In the genomic region with DNA sequence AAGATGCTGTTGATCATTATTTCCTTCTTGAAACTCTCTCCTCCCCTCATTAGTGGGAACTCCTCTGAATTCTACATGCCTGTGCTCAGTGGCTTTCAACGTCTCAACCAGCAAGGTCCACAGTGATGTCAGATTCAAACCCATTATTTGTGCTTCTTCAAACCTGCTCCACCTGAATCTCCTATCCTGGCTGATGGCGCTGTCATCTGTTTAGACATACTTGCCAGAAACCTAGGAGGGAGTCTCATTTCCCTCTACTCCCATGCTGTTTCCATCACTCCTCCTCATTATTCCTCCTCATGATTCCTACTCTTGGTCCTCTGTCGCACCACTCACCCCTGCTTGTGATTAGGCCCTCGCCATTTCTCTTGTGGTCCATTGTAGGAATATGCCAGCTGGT, we compare ENCODE assay signal across 12 cellular contexts. TPM values are rescaled to one million over a fixed set of nuclear protein-coding genes. Genes with fewer than 3 reads are reported as not detected.
DNase-seq lines count a peak whose midpoint lies in the region; ATAC-seq and TF ChIP-seq lines count a peak whose summit lies in the region.
"Had no signal": no experiment of that assay in that cellular context is flagged by ENCODE, and none has a peak within 500 bp of the region (broad histone marks: within the 10 kb centered on the region; RNA-seq: fewer than 3 reads in every experiment).

No MANE protein-coding gene starts in this region.

- peak overlapping the region; percentile 90 to 98 (median 95) for H3K4me2 ChIP-seq in BLaER1 treated with 17β-estradiol and CSF1 and Interleukin-3, amounts not matched to agents 10 nM and 100 nM
- H3K4me2 ChIP-seq in IMR-90 (ENCODE audit: low read depth, low read length) = no peak overlapping the region

- H3K4me3 ChIP-seq in BLaER1 treated with 17β-estradiol and CSF1 and Interleukin-3, amounts not matched to agents 10 nM and 100 nM = peak overlapping the region; percentile 16 to 57 (median 46); a peak in 17 of 20 replicates
- no peak overlapping the region for H3K4me3 ChIP-seq in IMR-90 (ENCODE audit: insufficient read depth, low read depth, low read length)
- H3K4me3 ChIP-seq in H7 (ENCODE audit: insufficient read depth, low read depth, low read length) = no peak overlapping the region
- no peak overlapping the region for H3K4me3 ChIP-seq in HAP-1

- ATAC-seq in IMR-90 (ENCODE audit: low read depth) = no peak

- peak overlapping the region; percentile 85 for H2BK20ac ChIP-seq in IMR-90 (ENCODE audit: low read depth, low read length)

- no peak for TF ChIP-seq POLR2A in IMR-90 (IDR thresholded peaks at IDR 0.05; ENCODE audit: low read depth, low read length)

- peaks cover 27% of the 10 kb centered on the region for H3K4me1 Mint-ChIP-seq in nephron

- WGBS in IMR-90 (ENCODE audit: extremely low coverage in 2 of 2, insufficient read length in 1 of 2), 2 experiments = 100% methylated on average over 1 of the region's 4 CpGs; no CpG with 5 or more reads in 1 of the 2 experiments

- intact Hi-C loops in IMR-90 (cut with micrococcal nuclease) = loop anchor here (2.0 kb wide), 1 partner anchor 13 kb away; no protein-coding TSS in a partner anchor

- DNase-seq in IMR-90 (no peak), cerebellum (ENCODE audit: low spot score) (peak; percentile 55), NCI-H1694 treated with DMSO at 0.1 percent for 48 hours (lab: John Stamatoyannopoulos, UW) (no peak), H7 (no peak), SHP77 (lab: John Stamatoyannopoulos, UW) (no peak), HAP-1 (ENCODE audit: low spot score in 2 of 2) (no peak)
- DNase-seq: aorta; DMS 273 treated with DMSO at 0.1 percent for 48 hours; stimulated activated CD4-positive, alpha-beta T cell treated with anti-CD3 and anti-CD28 coated beads, Interleukin-2, amount 100 ng/mL, for 48 hours; WERI-Rb-1 had no signal

- H4K20me1 ChIP-seq in BLaER1 treated with 17β-estradiol and CSF1 and Interleukin-3, amounts not matched to agents 10 nM and 100 nM = peaks cover 4 to 14% (median 11%) of the 10 kb centered on the region in 11 experiments; a peak in 15 of 22 replicates
- peaks cover 5% of the 10 kb centered on the region; the same call in 1 of the 2 replicates for H4K20me1 ChIP-seq in IMR-90 (ENCODE audit: insufficient read depth, low read length)

- no peaks in the 10 kb centered on the region for H3K9me3 Mint-ChIP-seq in nephron

- no peaks in the 10 kb centered on the region for H3K9me3 ChIP-seq in BLaER1 treated with 17β-estradiol and CSF1 and Interleukin-3, amounts not matched to agents 10 nM and 100 nM (replicated peaks in 1 of 11)
- no peaks in the 10 kb centered on the region for H3K9me3 ChIP-seq in IMR-90 (ENCODE audit: control insufficient read depth, insufficient read depth, low read length)
- H3K9me3 ChIP-seq in HAP-1 = no peaks in the 10 kb centered on the region

- H3K36me3 ChIP-seq in BLaER1 treated with 17β-estradiol and CSF1 and Interleukin-3, amounts not matched to agents 10 nM and 100 nM = peaks cover under 1 to 10% (median 9%) of the 10 kb centered on the region in 11 experiments; a peak in 18 of 22 replicates
- peaks cover 4% of the 10 kb centered on the region for H3K36me3 ChIP-seq in IMR-90 (ENCODE audit: control insufficient read depth, insufficient read depth, low read length)
- H3K36me3 ChIP-seq in H7 (replicated peaks; ENCODE audit: control insufficient read depth, insufficient read depth, low read length) = peaks cover under 1% of the 10 kb centered on the region; the same call in 1 of the 2 replicates
- peaks cover 2% of the 10 kb centered on the region for H3K36me3 ChIP-seq in HAP-1 (replicated peaks)

- peaks cover 14% of the 10 kb centered on the region for H3K9me1 ChIP-seq in IMR-90 (ENCODE audit: insufficient read depth, low read length)

- no peak overlapping the region; the same call in 1 of the 2 replicates for H3K18ac ChIP-seq in IMR-90 (ENCODE audit: low read depth, low read length)

- H2AFZ ChIP-seq in IMR-90 (replicated peaks; ENCODE audit: low read length, poor library complexity) = no peak overlapping the region

- POLR2A ChIA-PET in IMR-90 (lab: Charles Lee; ENCODE audit: unreplicated experiment) = no interaction called here

- no peaks in the 10 kb centered on the region for H3K27me3 Mint-ChIP-seq in nephron (ENCODE audit: low read depth)

- peaks cover 69 to 80% (median 76%) of the 10 kb centered on the region in 10 experiments for H3K4me1 ChIP-seq in BLaER1 treated with 17β-estradiol and CSF1 and Interleukin-3, amounts not matched to agents 10 nM and 100 nM
- H3K4me1 ChIP-seq in IMR-90 (ENCODE audit: control insufficient read depth, insufficient read depth, low read length) (peaks cover 16% of the 10 kb centered on the region), HAP-1 (peaks cover 24% of the 10 kb centered on the region)

- H3K4me3 Mint-ChIP-seq in nephron = peak overlapping the region in 2 of 3 experiments; percentile 8 to 10

- dilution Hi-C loops in IMR-90 (cut with HindIII; ENCODE audit: low sequenced_read_pairs, unreplicated experiment) = no loop called here

- BruUV-seq in IMR-90 (replicated peaks; lab: Mats Ljungman, UMichigan) = no TSS peak

- peak overlapping the region; percentile 62; the same call in 1 of the 2 replicates for H4K91ac ChIP-seq in IMR-90 (ENCODE audit: insufficient read depth, low read depth, low read length)

- H3K36me3 Mint-ChIP-seq in nephron (ENCODE audit: low read depth) = peaks cover 8% of the 10 kb centered on the region

- H3K27ac Mint-ChIP-seq in nephron = peak overlapping the region; percentile 10 to 58 (median 35)

- H3K14ac ChIP-seq in IMR-90 (replicated peaks; ENCODE audit: low read depth, low read length) = peak overlapping the region; percentile 49; the same call in 1 of the 2 replicates

- no peaks in the 10 kb centered on the region for H3K27me3 ChIP-seq in BLaER1 treated with 17β-estradiol and CSF1 and Interleukin-3, amounts not matched to agents 10 nM and 100 nM
- H3K27me3 ChIP-seq in IMR-90 (ENCODE audit: control insufficient read depth, insufficient read depth, low read length) = no peaks in the 10 kb centered on the region
- no peaks in the 10 kb centered on the region for H3K27me3 ChIP-seq in H7 (ENCODE audit: control insufficient read depth, insufficient read depth, low read length)
- H3K27me3 ChIP-seq in HAP-1 (ENCODE audit: low read depth) = 0 out of 2 replicates have a peak, but pooled peaks cover 2% of the 10 kb centered on the region

- in situ Hi-C loops in IMR-90 (cut with MboI; ENCODE audit: low sequenced_read_pairs) (no loop called here), HAP-1 (cut with MboI; ENCODE audit: low sequenced_read_pairs) (no loop called here)

- H2AK9ac ChIP-seq in IMR-90 (replicated peaks; ENCODE audit: low read depth, low read length, poor library complexity) = peak overlapping the region; percentile 35

- H3K79me1 ChIP-seq in IMR-90 (ENCODE audit: low read depth in 1 of 2, low read length in 2 of 2) = peaks cover 9 to 15% of the 10 kb centered on the region in 2 experiments; a peak in 3 of 4 replicates

- H3K27ac ChIP-seq in BLaER1 treated with 17β-estradiol and CSF1 and Interleukin-3, amounts not matched to agents 10 nM and 100 nM = peak overlapping the region; percentile 73 to 97 (median 92)
- H3K27ac ChIP-seq in IMR-90 (ENCODE audit: insufficient read depth, low read length) = no peak overlapping the region
- H3K27ac ChIP-seq: WERI-Rb-1 had no signal

- peak overlapping the region; percentile 35 for H2BK5ac ChIP-seq in IMR-90 (ENCODE audit: low read depth, low read length, poor library complexity, severe bottlenecking)

- H4K5ac ChIP-seq in IMR-90 (ENCODE audit: low read depth, low read length) = no peak overlapping the region

- H2AK5ac ChIP-seq in IMR-90 (ENCODE audit: low read depth, low read length) = peak overlapping the region; percentile 87

- H3K9ac ChIP-seq in BLaER1 treated with 17β-estradiol and CSF1 and Interleukin-3, amounts not matched to agents 10 nM and 100 nM = peak overlapping the region; percentile 67 to 98 (median 75)
- H3K9ac ChIP-seq in IMR-90 (ENCODE audit: low read depth, low read length) = no peak overlapping the region

- H3K56ac ChIP-seq in IMR-90 (ENCODE audit: extremely low read depth, insufficient read depth, low read length) = no peak overlapping the region

- peak overlapping the region in 1 of 2 experiments; percentile 43; a peak in 1 of 4 replicates for H4K8ac ChIP-seq in IMR-90 (ENCODE audit: low read depth in 2 of 2, low read length in 2 of 2)

- TF ChIP-seq CTCF in IMR-90 (conservative IDR thresholded peaks at IDR 0.05; ENCODE audit: low read depth, low read length) (no peak), nephron (IDR thresholded peaks at IDR 0.05; ENCODE audit: unreplicated experiment in 3 of 3) (no peak)

- peak overlapping the region; percentile 54; the same call in 1 of the 2 replicates for H2BK120ac ChIP-seq in IMR-90 (ENCODE audit: low read depth, low read length)

- CTCF ChIA-PET in IMR-90 (lab: Yijun Ruan, JAX) = no interaction called here

- TF ChIP-seq RAD21 in IMR-90 (IDR thresholded peaks at IDR 0.05; ENCODE audit: low read length) = no peak

- peak overlapping the region; percentile 45; the same call in 2 of the 3 replicates for H2BK15ac ChIP-seq in IMR-90 (ENCODE audit: low read depth, low read length)

- peak overlapping the region; percentile 62; the same call in 1 of the 2 replicates for H3K4ac ChIP-seq in IMR-90 (ENCODE audit: low read depth, low read length)

- no peak overlapping the region for H3K23ac ChIP-seq in IMR-90 (ENCODE audit: low read depth, low read length)

TF ChIP-seq in IMR-90, 13 proteins besides CTCF, POLR2A, EP300 and RAD21 (continues in another document):
- TF ChIP-seq, protein P1, sequence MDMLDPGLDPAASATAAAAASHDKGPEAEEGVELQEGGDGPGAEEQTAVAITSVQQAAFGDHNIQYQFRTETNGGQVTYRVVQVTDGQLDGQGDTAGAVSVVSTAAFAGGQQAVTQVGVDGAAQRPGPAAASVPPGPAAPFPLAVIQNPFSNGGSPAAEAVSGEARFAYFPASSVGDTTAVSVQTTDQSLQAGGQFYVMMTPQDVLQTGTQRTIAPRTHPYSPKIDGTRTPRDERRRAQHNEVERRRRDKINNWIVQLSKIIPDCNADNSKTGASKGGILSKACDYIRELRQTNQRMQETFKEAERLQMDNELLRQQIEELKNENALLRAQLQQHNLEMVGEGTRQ (IDR thresholded peaks at IDR 0.05; ENCODE audit: low read depth, low read length) = no peak
- TF ChIP-seq, protein P2, sequence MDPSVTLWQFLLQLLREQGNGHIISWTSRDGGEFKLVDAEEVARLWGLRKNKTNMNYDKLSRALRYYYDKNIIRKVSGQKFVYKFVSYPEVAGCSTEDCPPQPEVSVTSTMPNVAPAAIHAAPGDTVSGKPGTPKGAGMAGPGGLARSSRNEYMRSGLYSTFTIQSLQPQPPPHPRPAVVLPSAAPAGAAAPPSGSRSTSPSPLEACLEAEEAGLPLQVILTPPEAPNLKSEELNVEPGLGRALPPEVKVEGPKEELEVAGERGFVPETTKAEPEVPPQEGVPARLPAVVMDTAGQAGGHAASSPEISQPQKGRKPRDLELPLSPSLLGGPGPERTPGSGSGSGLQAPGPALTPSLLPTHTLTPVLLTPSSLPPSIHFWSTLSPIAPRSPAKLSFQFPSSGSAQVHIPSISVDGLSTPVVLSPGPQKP (IDR thresholded peaks at IDR 0.05; ENCODE audit: borderline replicate concordance, low read depth, low read length) = no peak

RNA-seq across cellular contexts. Expression of a gene that starts 2.9 kb away (rescaled TPM):
- total RNA-seq in IMR-90 (2012; rRNA removed) = 21.9 and 23.9 TPM in 2 replicates
- 14.4 and 16.2 TPM in 2 replicates for polyA plus RNA-seq in IMR-90 (2012; rRNA removed)
- polyA plus RNA-seq in IMR-90 (2012; cell fraction: cytosol; rRNA removed) = 8.0 and 9.9 TPM in 2 replicates
- polyA plus RNA-seq in IMR-90 (2012; cell fraction: nucleus; rRNA removed; ENCODE audit: low replicate concordance) = 15.7 and 29.0 TPM in 2 replicates
- total RNA-seq in cerebellum = 49.3 TPM
- 10.8 and 11.8 TPM in 2 replicates for total RNA-seq in H7 (2014; rRNA removed; shearing (Covaris generic))

Comparison
In these comparisons a context has a peak if more than half of its experiments do, and no peak if none do; other contexts are left out.
1. H3K4me3 ChIP-seq: peak in BLaER1 treated with 17β-estradiol and CSF1 and Interleukin-3, amounts not matched to agents 10 nM and 100 nM (10 of 10); none in IMR-90 (single experiment), H7 (single experiment) and HAP-1 (single experiment).